Comparison of ENCODE assay signal across 19 cellular contexts in the genomic region with DNA sequence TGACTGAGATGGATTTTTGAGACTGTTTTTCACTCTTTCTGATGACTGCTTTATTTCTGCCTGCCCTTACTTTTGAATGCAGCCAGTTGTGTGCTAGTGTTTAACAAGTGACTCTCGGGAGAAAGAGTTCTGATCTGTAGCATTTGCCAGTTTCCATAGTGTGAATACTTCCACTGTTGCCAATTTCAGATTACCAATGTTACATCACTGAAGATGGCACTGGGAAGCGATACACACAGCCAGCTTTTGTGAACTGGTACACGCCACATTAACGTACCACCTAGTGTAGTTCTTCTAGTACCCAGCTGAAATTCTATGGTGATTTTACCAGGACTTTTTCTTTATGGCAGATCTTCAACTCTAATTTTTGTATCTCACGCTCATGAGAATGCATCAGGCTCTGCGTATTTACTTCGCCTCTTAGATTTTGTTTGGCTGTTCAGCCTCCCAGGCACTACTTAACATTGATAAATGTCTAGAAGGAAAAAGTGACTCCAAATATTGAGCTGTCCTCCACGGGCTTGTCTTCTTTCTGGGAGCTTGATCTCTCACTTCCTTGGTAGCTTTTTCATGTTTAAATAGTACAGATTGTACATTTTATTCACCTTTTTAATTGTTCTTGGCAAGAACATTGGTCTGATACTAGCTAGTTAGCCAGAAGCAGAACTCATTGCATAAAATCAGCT.
DNase-seq lines count a peak whose midpoint lies in the region; ATAC-seq, FAIRE-seq and TF ChIP-seq lines count a peak whose summit lies in the region.
"Had no signal": no experiment of that assay in that cellular context is flagged by ENCODE, and none has a peak within 500 bp of the region (broad histone marks: within the 10 kb centered on the region; RNA-seq: fewer than 3 reads in every experiment).

No MANE protein-coding gene starts in this region.

- H3K36me3 ChIP-seq in heart left ventricle (peaks cover 0 to 2% (median 0%) of the 10 kb centered on the region in 9 donors), mesendoderm (ENCODE audit: control insufficient read depth, insufficient read depth, low read length) (no peaks in the 10 kb centered on the region), neural progenitor cell (no peaks in the 10 kb centered on the region)
- H3K36me3 ChIP-seq: HAP-1 had no signal

- H3K79me1 ChIP-seq in mesendoderm (ENCODE audit: low read length) = no peaks in the 10 kb centered on the region

- no peak overlapping the region for H2AFZ ChIP-seq in neural progenitor cell (replicated peaks)
- H2AFZ ChIP-seq: GM23248 had no signal

- H2AK5ac ChIP-seq in mesendoderm (ENCODE audit: low read length) = peak overlapping the region; percentile 8

- H3K79me2 ChIP-seq in mesendoderm (ENCODE audit: control insufficient read depth, insufficient read depth, low read length) (no peaks in the 10 kb centered on the region), neural progenitor cell (ENCODE audit: low read depth) (no peaks in the 10 kb centered on the region)

- H3K27me3 ChIP-seq in heart left ventricle (no peaks in the 10 kb centered on the region), mesendoderm (ENCODE audit: insufficient read depth, low read length, poor library complexity) (no peaks in the 10 kb centered on the region), neural progenitor cell (no peaks in the 10 kb centered on the region)

- 75 to 88% (median 84%) methylated on average over 8 of the region's 8 CpGs for WGBS in heart left ventricle, 4 donors
- no CpG with 5 or more reads among the region's 8 CpGs for WGBS in mesendoderm (ENCODE audit: extremely low coverage, insufficient coverage, low lambda C conversion rate)

- H2BK15ac ChIP-seq in mesendoderm (replicated peaks; ENCODE audit: low read depth) = no peak overlapping the region

- no peak overlapping the region for H3K23ac ChIP-seq in mesendoderm (ENCODE audit: low read length)

- H4K5ac ChIP-seq in mesendoderm (ENCODE audit: low read length) = no peak overlapping the region

- H3K27ac ChIP-seq in heart left ventricle (no peak overlapping the region), mesendoderm (ENCODE audit: low read depth, low read length) (no peak overlapping the region), neural progenitor cell (no peak overlapping the region)
- H3K27ac ChIP-seq: 22Rv1, A549, C4-2B, GM23248, HL-60 had no signal

- H3K4me2 ChIP-seq in mesendoderm (ENCODE audit: low read length) = no peak overlapping the region
- H3K4me2 ChIP-seq in neural progenitor cell = no peak overlapping the region
- H3K4me2 ChIP-seq: A549 had no signal

- H3K27me3 Mint-ChIP-seq in neural progenitor cell (ENCODE audit: insufficient read depth, low read depth) = no peaks in the 10 kb centered on the region
- H3K27me3 Mint-ChIP-seq: CD4-positive, alpha-beta T cell had no signal

- TF ChIP-seq POLR2A in heart left ventricle (IDR thresholded peaks at IDR 0.05) = no peak

- H3K4me1 ChIP-seq in heart left ventricle (no peaks in the 10 kb centered on the region), mesendoderm (ENCODE audit: control insufficient read depth, low read depth, low read length) (peaks cover 2% of the 10 kb centered on the region), neural progenitor cell (no peaks in the 10 kb centered on the region)
- H3K4me1 ChIP-seq: A549, Caco-2, HAP-1 had no signal

- ATAC-seq in Right ventricle myocardium superior (ENCODE audit: poor library complexity) (peak; percentile 20), heart left ventricle (no peak), HG02938 (IDR thresholded peaks at IDR 0.05; ENCODE audit: unreplicated experiment) (no peak)
- ATAC-seq: A549, GM12878 had no signal

- H4K20me1 ChIP-seq in neural progenitor cell (ENCODE audit: low read depth) = no peaks in the 10 kb centered on the region

- no peaks in the 10 kb centered on the region for H3F3A ChIP-seq in neural progenitor cell (ENCODE audit: low read depth)

- H2BK5ac ChIP-seq in mesendoderm (ENCODE audit: low read length) = no peak overlapping the region

- H3K4ac ChIP-seq in mesendoderm (ENCODE audit: low read depth, low read length) = no peak overlapping the region

- H3K27ac Mint-ChIP-seq in neural progenitor cell = peak overlapping the region; percentile 38
- H3K27ac Mint-ChIP-seq: CD4-positive, alpha-beta T cell had no signal

- peak overlapping the region; percentile 9 for H3K18ac ChIP-seq in mesendoderm (ENCODE audit: low read length)

- FAIRE-seq in D721Med (lab: Jason Lieb, UNC) = peak; percentile 51
- FAIRE-seq: A549, GM12878, GM19239 had no signal

- H2BK120ac ChIP-seq in mesendoderm (ENCODE audit: low read depth, low read length) = no peak overlapping the region

- peaks cover 17% of the 10 kb centered on the region for H3K36me3 Mint-ChIP-seq in neural progenitor cell

- H3K4me3 ChIP-seq in heart left ventricle (no peak overlapping the region), mesendoderm (ENCODE audit: low read length) (no peak overlapping the region), neural progenitor cell (no peak overlapping the region)
- H3K4me3 ChIP-seq: A549, GM12878, GM23248, HAP-1 had no signal

- intact Hi-C loops in Right ventricle myocardium superior (cut with DNase I) (no loop called here), heart left ventricle (cut with DNase I) (no loop called here)

- H3K9me3 ChIP-seq in heart left ventricle (peaks cover 0 to 25% (median 3%) of the 10 kb centered on the region in 12 donors), neural progenitor cell (ENCODE audit: low read depth) (no peaks in the 10 kb centered on the region)
- H3K9me3 ChIP-seq: HAP-1 had no signal

- H3K9ac ChIP-seq in mesendoderm (ENCODE audit: low read length) (no peak overlapping the region), neural progenitor cell (no peak overlapping the region)
- H3K9ac ChIP-seq: GM23248 had no signal

- H4K8ac ChIP-seq in mesendoderm (ENCODE audit: low read depth, low read length) = no peak overlapping the region

- DNase-seq in Right ventricle myocardium superior (no peak), heart left ventricle (no peak), D721Med (ENCODE audit: insufficient read length, low spot score) (no peak), mesendoderm (no peak), neural progenitor cell (ENCODE audit: low spot score) (no peak)
- no peak for DNase-seq in stimulated activated CD4-positive, alpha-beta T cell treated with anti-CD3 and anti-CD28 coated beads, Interleukin-12 subunit alpha, Interleukin-12 subunit beta, amount 100 ng/mL, for 4 hours
- DNase-seq: AML-193; Caco-2; CD4-positive, alpha-beta T cell; DMS79 treated with DMSO at 0.1 percent for 48 hours; GM23248 had no signal

- no peak overlapping the region for H3K4me3 Mint-ChIP-seq in neural progenitor cell
- H3K4me3 Mint-ChIP-seq: CD4-positive, alpha-beta T cell had no signal

- TF ChIP-seq CTCF in heart left ventricle (IDR thresholded peaks at IDR 0.05) = no peak
- no peak for TF ChIP-seq CTCF in D721Med (IDR thresholded peaks at IDR 0.05; ENCODE audit: insufficient read depth, missing control alignments)
- TF ChIP-seq CTCF in neural progenitor cell (IDR thresholded peaks at IDR 0.05) = no peak

- peaks cover 4% of the 10 kb centered on the region for H3K4me1 Mint-ChIP-seq in neural progenitor cell

- H3K56ac ChIP-seq in mesendoderm (ENCODE audit: low read length) = peak overlapping the region; percentile 3

- H3K9me3 Mint-ChIP-seq in neural progenitor cell = peaks cover 23% of the 10 kb centered on the region
